In genomic region chr10:131430716-131431402, GRCh38 we compare ENCODE assay signal across 23 cellular contexts.
"Had no signal": no experiment of that assay in that cellular context is flagged by ENCODE, and none has a peak within 500 bp of the region (broad histone marks: within the 10 kb centered on the region; RNA-seq: fewer than 3 reads in every experiment).

No MANE protein-coding gene starts in this region.

- H3K27ac ChIP-seq: cardiac muscle cell, epithelial cell of prostate, heart left ventricle, neural progenitor cell, thoracic aorta, upper lobe of left lung, WERI-Rb-1 had no signal

- H3K27me3 Mint-ChIP-seq: activated CD4-positive, alpha-beta T cell treated with anti-CD3 and anti-CD28 coated beads, Interleukin-2, amount 10 ng/mL, durations not matched to agents 7 days and 5 days; activated CD8-positive, alpha-beta memory T cell treated with anti-CD3 and anti-CD28 coated beads, Interleukin-2, amount 10 ng/mL, durations not matched to agents 7 days and 5 days; activated naive CD8-positive, alpha-beta T cell treated with anti-CD3 and anti-CD28 coated beads, Interleukin-2, amount 50 U/mL, for 24 hours had no signal

- H3K27ac Mint-ChIP-seq: activated CD4-positive, alpha-beta T cell treated with anti-CD3 and anti-CD28 coated beads, Interleukin-2, amount 10 ng/mL, durations not matched to agents 7 days and 5 days; activated CD8-positive, alpha-beta memory T cell treated with anti-CD3 and anti-CD28 coated beads, Interleukin-2, amount 10 ng/mL, durations not matched to agents 7 days and 5 days; activated CD8-positive, alpha-beta T cell treated with anti-CD3 and anti-CD28 coated beads for 36 hours; activated naive CD8-positive, alpha-beta T cell treated with anti-CD3 and anti-CD28 coated beads, Interleukin-2, amount 50 U/mL, for 24 hours; activated T-helper 1 cell treated with anti-CD3 and anti-CD28 coated beads, Interleukin-12 subunit alpha, Interleukin-12 subunit beta, Interleukin-2, Interleukin-4 antibody, amounts not matched to agents 30 ng/mL and 10 ng/mL and 1 ng/mL, durations not matched to agents 14 hours and 24 hours and 36 hours; naive thymus-derived CD4-positive, alpha-beta T cell; T-helper 2 cell treated with Interferon-gamma antibody and Interleukin-4, amounts not matched to agents 5 μg/mL and 100 μg/mL, for 36 hours had no signal

- H3K27me3 ChIP-seq: neural progenitor cell, upper lobe of left lung had no signal

- H3K4me1 ChIP-seq: heart left ventricle, neural progenitor cell, upper lobe of left lung had no signal

- H3K36me3 Mint-ChIP-seq: activated CD8-positive, alpha-beta memory T cell treated with anti-CD3 and anti-CD28 coated beads, Interleukin-2, amount 10 ng/mL, durations not matched to agents 7 days and 5 days; naive thymus-derived CD4-positive, alpha-beta T cell; neural progenitor cell had no signal

- ATAC-seq: activated CD8-positive, alpha-beta memory T cell treated with anti-CD3 and anti-CD28 coated beads, Interleukin-2, amount 10 ng/mL, durations not matched to agents 7 days and 5 days; activated CD8-positive, alpha-beta T cell treated with anti-CD3 and anti-CD28 coated beads for 36 hours; activated naive CD8-positive, alpha-beta T cell treated with anti-CD3 and anti-CD28 coated beads, Interleukin-2, amount 50 U/mL, for 24 hours; heart left ventricle; left lobe of liver; naive thymus-derived CD4-positive, alpha-beta T cell had no signal

- H3K9me3 ChIP-seq: heart left ventricle, thoracic aorta, upper lobe of left lung had no signal

- H3K36me3 ChIP-seq: cardiac muscle cell, heart left ventricle, neural progenitor cell, thoracic aorta, upper lobe of left lung, WERI-Rb-1 had no signal

- DNase-seq: activated CD4-positive, alpha-beta T cell treated with anti-CD3 and anti-CD28 coated beads, Interleukin-2, amount 10 ng/mL, durations not matched to agents 7 days and 5 days; activated CD4-positive, CD25-positive, alpha-beta regulatory T cell treated with anti-CD3 and anti-CD28 coated beads, Interleukin-2, amount 50 U/mL, for 72 hours; activated CD8-positive, alpha-beta memory T cell treated with anti-CD3 and anti-CD28 coated beads, Interleukin-2, amount 10 ng/mL, durations not matched to agents 7 days and 5 days; activated CD8-positive, alpha-beta T cell treated with anti-CD3 and anti-CD28 coated beads for 36 hours; activated gamma-delta T cell; activated naive CD4-positive, alpha-beta T cell treated with anti-CD3 and anti-CD28 coated beads, Interleukin-2, amount 50 U/mL, for 16 hours; activated naive CD8-positive, alpha-beta T cell treated with anti-CD3 and anti-CD28 coated beads, Interleukin-2, amount 50 U/mL, for 24 hours; islet precursor cell; naive thymus-derived CD4-positive, alpha-beta T cell; retina; stimulated activated CD4-positive, alpha-beta T cell treated with anti-CD3 and anti-CD28 coated beads, Interleukin-4, amount 100 ng/mL, for 24 hours; stimulated activated naive CD4-positive, alpha-beta T cell treated with Interleukin-2 at 50 U/mL for 16 hours; upper lobe of left lung; WERI-Rb-1 had no signal

- H3K9me3 Mint-ChIP-seq: activated CD4-positive, alpha-beta T cell treated with anti-CD3 and anti-CD28 coated beads, Interleukin-2, amount 10 ng/mL, durations not matched to agents 7 days and 5 days; activated CD8-positive, alpha-beta T cell treated with anti-CD3 and anti-CD28 coated beads for 36 hours; activated naive CD8-positive, alpha-beta T cell treated with anti-CD3 and anti-CD28 coated beads, Interleukin-2, amount 50 U/mL, for 24 hours; activated T-helper 1 cell treated with anti-CD3 and anti-CD28 coated beads, Interleukin-12 subunit alpha, Interleukin-12 subunit beta, Interleukin-2, Interleukin-4 antibody, amounts not matched to agents 30 ng/mL and 10 ng/mL and 1 ng/mL, durations not matched to agents 14 hours and 24 hours and 36 hours; neural progenitor cell; T-helper 2 cell treated with Interferon-gamma antibody and Interleukin-4, amounts not matched to agents 5 μg/mL and 100 μg/mL, for 36 hours had no signal

- H3K4me1 Mint-ChIP-seq: activated CD4-positive, alpha-beta T cell treated with anti-CD3 and anti-CD28 coated beads, Interleukin-2, amount 10 ng/mL, durations not matched to agents 7 days and 5 days; activated CD8-positive, alpha-beta memory T cell treated with anti-CD3 and anti-CD28 coated beads, Interleukin-2, amount 10 ng/mL, durations not matched to agents 7 days and 5 days; activated naive CD8-positive, alpha-beta T cell treated with anti-CD3 and anti-CD28 coated beads, Interleukin-2, amount 50 U/mL, for 24 hours; naive thymus-derived CD4-positive, alpha-beta T cell had no signal

- H3K4me3 ChIP-seq: cardiac muscle cell, heart left ventricle, lung, neural progenitor cell, thoracic aorta, upper lobe of left lung had no signal

- H3K4me3 Mint-ChIP-seq: activated CD4-positive, alpha-beta T cell treated with anti-CD3 and anti-CD28 coated beads, Interleukin-2, amount 10 ng/mL, durations not matched to agents 7 days and 5 days; activated CD8-positive, alpha-beta memory T cell treated with anti-CD3 and anti-CD28 coated beads, Interleukin-2, amount 10 ng/mL, durations not matched to agents 7 days and 5 days; activated CD8-positive, alpha-beta T cell treated with anti-CD3 and anti-CD28 coated beads for 36 hours; activated naive CD8-positive, alpha-beta T cell treated with anti-CD3 and anti-CD28 coated beads, Interleukin-2, amount 50 U/mL, for 24 hours; activated T-helper 1 cell treated with anti-CD3 and anti-CD28 coated beads, Interleukin-12 subunit alpha, Interleukin-12 subunit beta, Interleukin-2, Interleukin-4 antibody, amounts not matched to agents 30 ng/mL and 10 ng/mL and 1 ng/mL, durations not matched to agents 14 hours and 24 hours and 36 hours; naive thymus-derived CD4-positive, alpha-beta T cell; neural progenitor cell; T-helper 2 cell treated with Interferon-gamma antibody and Interleukin-4, amounts not matched to agents 5 μg/mL and 100 μg/mL, for 36 hours had no signal
